ENCODE assay signal across 18 cellular contexts in the genomic region with DNA sequence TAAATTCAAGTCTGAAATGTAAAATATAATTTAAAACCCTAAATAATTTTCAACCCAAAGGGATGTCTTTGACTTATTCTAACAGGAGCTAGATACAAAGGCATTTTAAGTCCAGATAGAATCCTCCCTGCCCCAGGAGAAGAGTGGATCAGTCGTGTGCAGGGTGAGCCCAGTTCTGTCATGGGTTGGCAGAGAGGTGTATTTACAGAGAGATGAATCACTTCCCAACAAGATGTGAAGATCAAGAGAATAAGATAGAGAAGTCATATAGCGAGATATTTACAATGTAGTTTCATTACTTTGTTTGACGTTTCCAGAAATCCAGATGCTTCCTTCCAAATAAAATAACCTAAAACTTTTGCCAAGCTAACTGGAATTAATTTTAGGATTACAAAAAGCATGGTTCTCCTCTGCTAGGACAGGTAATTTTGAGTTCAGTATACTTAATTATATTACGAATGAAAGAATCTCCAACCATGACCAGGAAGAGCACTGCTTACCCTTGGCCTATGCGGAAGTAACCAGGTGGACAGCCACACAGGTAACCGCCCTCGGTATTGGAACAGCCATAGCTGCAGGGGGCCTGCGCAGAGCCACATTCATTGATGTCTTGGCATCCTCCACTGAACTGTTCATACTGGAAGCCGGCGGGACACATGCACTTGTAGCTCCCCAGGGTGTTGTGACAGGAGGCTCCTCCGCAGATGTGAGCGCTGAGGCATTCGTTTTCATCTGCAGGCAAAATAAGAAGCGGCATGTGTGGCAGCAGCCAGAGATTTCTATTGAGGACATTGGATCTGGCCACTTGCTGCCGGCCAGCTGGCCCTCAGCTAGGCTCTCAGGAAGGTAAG.
DNase-seq lines count a peak whose midpoint lies in the region; ATAC-seq and TF ChIP-seq lines count a peak whose summit lies in the region.
"Had no signal": no experiment of that assay in that cellular context is flagged by ENCODE, and none has a peak within 500 bp of the region (broad histone marks: within the 10 kb centered on the region; RNA-seq: fewer than 3 reads in every experiment).

No MANE protein-coding gene starts in this region.

- H4K8ac ChIP-seq in H9 (replicated peaks; ENCODE audit: insufficient read length, low read depth, low read length) = no peak overlapping the region

- H4K20me1 ChIP-seq in H9 (ENCODE audit: control insufficient read depth, insufficient read depth, insufficient read length) (no peaks in the 10 kb centered on the region), smooth muscle cell (ENCODE audit: low read depth) (no peaks in the 10 kb centered on the region)

- no peak overlapping the region for H3K4me3 Mint-ChIP-seq in H9
- H3K4me3 Mint-ChIP-seq: brain; CD8-positive, alpha-beta T cell had no signal

- H3K4me1 ChIP-seq in H9 (ENCODE audit: insufficient read depth, low read length) (no peaks in the 10 kb centered on the region), smooth muscle cell (ENCODE audit: low read depth) (no peaks in the 10 kb centered on the region), mucosa of descending colon (ENCODE audit: low read depth) (no peaks in the 10 kb centered on the region)

- H3K56ac ChIP-seq in H9 (ENCODE audit: insufficient read length, low read depth, low read length) = no peak overlapping the region

- intact Hi-C loops in mucosa of descending colon (cut with DNase I, micrococcal nuclease) = no loop called here

- peaks cover 40% of the 10 kb centered on the region for H3K36me3 ChIP-seq in smooth muscle cell (ENCODE audit: low read depth)
- H3K36me3 ChIP-seq in mucosa of descending colon (ENCODE audit: low read depth) = no peaks in the 10 kb centered on the region

- H2BK15ac ChIP-seq in H9 (ENCODE audit: low read depth, low read length) = no peak overlapping the region

- no peak overlapping the region for H4K5ac ChIP-seq in H9 (ENCODE audit: insufficient read length, low read depth, low read length)

- no peaks in the 10 kb centered on the region for H3K27me3 Mint-ChIP-seq in H9 (ENCODE audit: low read depth)
- H3K27me3 Mint-ChIP-seq: brain had no signal

- H3K79me1 ChIP-seq in H9 (ENCODE audit: insufficient read depth, low read depth, low read length, poor library complexity, severe bottlenecking) = no peaks in the 10 kb centered on the region

- H2AFZ ChIP-seq in H9 (ENCODE audit: low read length) = no peak overlapping the region
- H2AFZ ChIP-seq in smooth muscle cell (ENCODE audit: low read depth) = no peak overlapping the region

- H2BK120ac ChIP-seq in H9 (ENCODE audit: low read depth, low read length, poor library complexity, severe bottlenecking) = no peak overlapping the region

- DNase-seq in H9 = no peak
- DNase-seq in fibroblast of peridontal ligament (ENCODE audit: extremely low read depth) = peak; percentile 58
- DNase-seq in smooth muscle cell (lab: John Stamatoyannopoulos, UW; ENCODE audit: unreplicated experiment) = no peak
- no peak for DNase-seq in OCI-M1 (lab: John Stamatoyannopoulos, UW)
- DNase-seq in stimulated activated CD4-positive, alpha-beta T cell treated with anti-CD3 and anti-CD28 coated beads, Interleukin-1b, Interleukin-23, amount 100 ng/mL, for 48 hours = no peak
- DNase-seq in mucosa of descending colon = no peak
- DNase-seq: activated gamma-delta T cell treated with Interleukin-2 at 50 U/mL for 16 hours; CD8-positive, alpha-beta T cell; effector CD4-positive, alpha-beta T cell; GDM1; head of caudate nucleus; NCI-H1105 treated with DMSO at 0.1 percent for 48 hours; NCI-H2227 treated with DMSO at 0.1 percent for 48 hours; stimulated activated CD8-positive, alpha-beta memory T cell treated with anti-CD3 and anti-CD28 coated beads, Interleukin-4, amount 100 ng/mL, for 48 hours; thyroid gland had no signal

- no peaks in the 10 kb centered on the region for H3K27me3 ChIP-seq in H9 (ENCODE audit: insufficient read depth, low read length)
- H3K27me3 ChIP-seq in smooth muscle cell (ENCODE audit: low read depth) = no peaks in the 10 kb centered on the region
- H3K27me3 ChIP-seq: thyroid gland had no signal

- H2BK20ac ChIP-seq in H9 (ENCODE audit: low read depth, low read length, poor library complexity, severe bottlenecking) = no peak overlapping the region

- H3K4ac ChIP-seq in H9 (ENCODE audit: low read depth, low read length) = no peak overlapping the region

- WGBS in H9 (ENCODE audit: extremely low coverage, insufficient read length, low lambda C conversion rate) = no CpG with 5 or more reads among the region's 15 CpGs
- 95% methylated on average over 15 of the region's 15 CpGs for WGBS in smooth muscle cell (ENCODE audit: low lambda C conversion rate)

- no peak overlapping the region for H3K4me2 ChIP-seq in H9 (ENCODE audit: insufficient read depth, insufficient read length, low read length)
- H3K4me2 ChIP-seq in smooth muscle cell = no peak overlapping the region

- H4K91ac ChIP-seq in H9 (ENCODE audit: insufficient read length, low read depth, low read length) = no peak overlapping the region

- H2BK12ac ChIP-seq in H9 (ENCODE audit: insufficient read length, low read depth, low read length) = no peak overlapping the region

- no peak overlapping the region for H3K18ac ChIP-seq in H9 (ENCODE audit: insufficient read length, low read depth, low read length)

- no peak overlapping the region for H3K27ac ChIP-seq in H9 (ENCODE audit: insufficient read length, low read depth, low read length)
- H3K27ac ChIP-seq in smooth muscle cell (ENCODE audit: low read depth) = peak overlapping the region; percentile 76
- H3K27ac ChIP-seq: thyroid gland had no signal

- peak overlapping the region in 2 of 3 experiments; percentile 4 to 13; a peak in 2 of 7 replicates for H3K27ac Mint-ChIP-seq in H9
- H3K27ac Mint-ChIP-seq: CD8-positive, alpha-beta T cell had no signal

- H3K79me2 ChIP-seq in H9 (ENCODE audit: insufficient read depth, low read length) = no peaks in the 10 kb centered on the region
- H3K79me2 ChIP-seq in smooth muscle cell (ENCODE audit: low read depth) = no peaks in the 10 kb centered on the region

- H3K9ac ChIP-seq in H9 (ENCODE audit: extremely low read depth, insufficient read length, low read length) (no peak overlapping the region), smooth muscle cell (ENCODE audit: low read depth) (no peak overlapping the region)

- H3K4me3 ChIP-seq in smooth muscle cell = no peak overlapping the region
- no peak overlapping the region for H3K4me3 ChIP-seq in mucosa of descending colon
- H3K4me3 ChIP-seq: thyroid gland had no signal

- no peak for TF ChIP-seq CTCF in H9 (conservative IDR thresholded peaks at IDR 0.05)
- TF ChIP-seq CTCF in smooth muscle cell (IDR thresholded peaks at IDR 0.05; ENCODE audit: borderline replicate concordance, insufficient read depth, poor library complexity, severe bottlenecking) = no peak
- no peak for TF ChIP-seq CTCF in mucosa of descending colon (IDR thresholded peaks at IDR 0.05)

- no peaks in the 10 kb centered on the region for H3K36me3 Mint-ChIP-seq in H9 (ENCODE audit: insufficient read depth in 1 of 3, low read depth in 3 of 3)
- H3K36me3 Mint-ChIP-seq: CD8-positive, alpha-beta T cell had no signal

- ATAC-seq in SK-N-SH treated with all-trans-retinoic acid at 6 μM for 48 hours (peak; percentile 43; the same call in 2 of the 3 replicates), GM21825 (IDR thresholded peaks at IDR 0.05; ENCODE audit: unreplicated experiment) (no peak), mucosa of descending colon (no peak)
- ATAC-seq: CD8-positive, alpha-beta T cell had no signal

- H3K23ac ChIP-seq in H9 (ENCODE audit: insufficient read length, low read depth, low read length) = no peak overlapping the region

- H3K23me2 ChIP-seq in H9 (ENCODE audit: insufficient read length, low read depth, low read length, poor library complexity, severe bottlenecking) = no peaks in the 10 kb centered on the region

- no peak overlapping the region for H2BK5ac ChIP-seq in H9 (ENCODE audit: insufficient read length, low read length)

- H3K9me3 ChIP-seq in H9 (ENCODE audit: control insufficient read depth, low read depth, low read length) (no peaks in the 10 kb centered on the region), smooth muscle cell (replicated peaks; ENCODE audit: low read depth) (no peaks in the 10 kb centered on the region), mucosa of descending colon (no peaks in the 10 kb centered on the region)
- H3K9me3 ChIP-seq: thyroid gland had no signal

- no peak overlapping the region for H3T11ph ChIP-seq in H9 (ENCODE audit: low read length)

- H3K9me3 Mint-ChIP-seq in H9 = no peaks in the 10 kb centered on the region
- H3K9me3 Mint-ChIP-seq: brain; CD8-positive, alpha-beta T cell had no signal

- no peak overlapping the region for H3K14ac ChIP-seq in H9 (ENCODE audit: insufficient read depth, low read length)

- H2AK5ac ChIP-seq in H9 (ENCODE audit: insufficient read length, low read length) = no peak overlapping the region

- peaks cover 4% of the 10 kb centered on the region for H3F3A ChIP-seq in smooth muscle cell (ENCODE audit: low read depth)

- H3K4me1 Mint-ChIP-seq in H9 = no peaks in the 10 kb centered on the region

TF ChIP-seq in SK-N-SH treated with all-trans-retinoic acid at 6 μM for 48 hours, 23 proteins besides CTCF, POLR2A, EP300 and RAD21:
- TF ChIP-seq ISL1 (CRISPR knock-in tag; IDR thresholded peaks at IDR 0.05) (no peak), SNAI2 (CRISPR knock-in tag; IDR thresholded peaks at IDR 0.05) (no peak), CSDC2 (CRISPR knock-in tag; IDR thresholded peaks at IDR 0.05) (no peak), GLIS3 (CRISPR knock-in tag; IDR thresholded peaks at IDR 0.05) (no peak), TCF4 (CRISPR knock-in tag; IDR thresholded peaks at IDR 0.05; ENCODE audit: borderline replicate concordance) (no peak)
- TF ChIP-seq, protein P1, sequence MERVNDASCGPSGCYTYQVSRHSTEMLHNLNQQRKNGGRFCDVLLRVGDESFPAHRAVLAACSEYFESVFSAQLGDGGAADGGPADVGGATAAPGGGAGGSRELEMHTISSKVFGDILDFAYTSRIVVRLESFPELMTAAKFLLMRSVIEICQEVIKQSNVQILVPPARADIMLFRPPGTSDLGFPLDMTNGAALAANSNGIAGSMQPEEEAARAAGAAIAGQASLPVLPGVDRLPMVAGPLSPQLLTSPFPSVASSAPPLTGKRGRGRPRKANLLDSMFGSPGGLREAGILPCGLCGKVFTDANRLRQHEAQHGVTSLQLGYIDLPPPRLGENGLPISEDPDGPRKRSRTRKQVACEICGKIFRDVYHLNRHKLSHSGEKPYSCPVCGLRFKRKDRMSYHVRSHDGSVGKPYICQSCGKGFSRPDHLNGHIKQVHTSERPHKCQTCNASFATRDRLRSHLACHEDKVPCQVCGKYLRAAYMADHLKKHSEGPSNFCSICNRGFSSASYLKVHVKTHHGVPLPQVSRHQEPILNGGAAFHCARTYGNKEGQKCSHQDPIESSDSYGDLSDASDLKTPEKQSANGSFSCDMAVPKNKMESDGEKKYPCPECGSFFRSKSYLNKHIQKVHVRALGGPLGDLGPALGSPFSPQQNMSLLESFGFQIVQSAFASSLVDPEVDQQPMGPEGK (CRISPR knock-in tag; IDR thresholded peaks at IDR 0.05; ENCODE audit: borderline replicate concordance) = no peak
